ENCODE assay signal across 5 cellular contexts in genomic region chr18:61816071-61816470, GRCh38.
"Had no signal": no experiment of that assay in that cellular context is flagged by ENCODE, and none has a peak within 500 bp of the region (broad histone marks: within the 10 kb centered on the region; RNA-seq: fewer than 3 reads in every experiment).

No MANE protein-coding gene starts in this region.

- DNase-seq: GM23248, GOT3, H9, HCEC 1CT, IMR-90 had no signal

- H2AFZ ChIP-seq: GM23248 had no signal

- H3K27ac ChIP-seq: GM23248 had no signal

- H3K9ac ChIP-seq: GM23248 had no signal

- H3K4me3 ChIP-seq: GM23248 had no signal
